13 cellular contexts compared by ENCODE assay signal in the genomic region with DNA sequence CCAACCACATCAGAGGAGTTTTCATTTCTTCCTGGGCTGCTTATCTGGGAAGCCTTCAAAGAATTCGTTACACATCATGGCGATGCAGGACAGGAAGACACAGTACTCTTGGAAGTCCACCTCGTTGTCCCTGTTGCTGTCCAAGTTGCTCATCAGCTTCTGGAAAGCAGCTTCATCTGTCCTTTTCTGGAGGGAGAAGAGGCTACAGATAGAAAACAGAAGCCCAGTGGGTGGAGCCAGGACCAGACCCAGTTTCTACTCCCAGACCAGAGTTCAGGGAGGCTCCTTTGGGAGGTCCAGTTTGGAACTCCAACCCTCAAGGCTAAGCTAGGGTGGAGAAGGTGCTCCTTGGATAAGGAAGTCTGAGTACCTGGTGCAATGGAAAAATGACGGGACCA. TPM values are rescaled to one million over a fixed set of nuclear protein-coding genes. Genes with fewer than 3 reads are reported as not detected.
DNase-seq lines count a peak whose midpoint lies in the region; ATAC-seq and TF ChIP-seq lines count a peak whose summit lies in the region.
"Had no signal": no experiment of that assay in that cellular context is flagged by ENCODE, and none has a peak within 500 bp of the region (broad histone marks: within the 10 kb centered on the region; RNA-seq: fewer than 3 reads in every experiment).

No MANE protein-coding gene starts in this region.

- TF ChIP-seq CTCF in PC-3 (conservative IDR thresholded peaks at IDR 0.05; ENCODE audit: low read depth, low read length) (no peak), esophagus squamous epithelium (IDR thresholded peaks at IDR 0.05) (no peak), gastrocnemius medialis (IDR thresholded peaks at IDR 0.05 in 4 of 5, conservative IDR thresholded peaks at IDR 0.05 in 1 of 5) (no peak)

- 76 to 79% methylated on average over 4 of the region's 4 CpGs for WGBS in esophagus squamous epithelium, 2 donors

- H3K9me2 ChIP-seq in PC-3 (replicated peaks; ENCODE audit: low read length) = no peaks in the 10 kb centered on the region

- H3K79me2 ChIP-seq in PC-3 (ENCODE audit: low read length) = peaks cover 19% of the 10 kb centered on the region

- ATAC-seq in PC-3 (no peak), gastrocnemius medialis (no peak), HG02763 (IDR thresholded peaks at IDR 0.05; ENCODE audit: unreplicated experiment) (no peak)
- ATAC-seq: SK-N-SH treated with all-trans-retinoic acid at 6 μM for 48 hours had no signal

- no peaks in the 10 kb centered on the region for H4K20me1 ChIP-seq in BLaER1
- no peaks in the 10 kb centered on the region for H4K20me1 ChIP-seq in PC-3 (ENCODE audit: low read length)

- H3K36me3 ChIP-seq in BLaER1 (no peaks in the 10 kb centered on the region), PC-3 (ENCODE audit: low read depth, low read length) (no peaks in the 10 kb centered on the region), esophagus squamous epithelium (peaks cover 0 to 8% (median 0%) of the 10 kb centered on the region in 3 donors), gastrocnemius medialis (no peaks in the 10 kb centered on the region)

- H3K9ac ChIP-seq in BLaER1 = peak overlapping the region; percentile 11; the same call in 1 of the 2 replicates
- no peak overlapping the region for H3K9ac ChIP-seq in PC-3 (ENCODE audit: low read length)

- in situ Hi-C loops in gastrocnemius medialis (cut with MboI; ENCODE audit: low sequenced_read_pairs in 4 of 4) = loop anchor here in 1 of 4 donors (25.0 kb wide), 1 partner anchor 444 kb away; a partner anchor contains a TSS

- no peaks in the 10 kb centered on the region for H3K9me3 ChIP-seq in BLaER1
- H3K9me3 ChIP-seq in PC-3 (ENCODE audit: low read length) = no peaks in the 10 kb centered on the region
- H3K9me3 ChIP-seq in esophagus squamous epithelium = no peaks in the 10 kb centered on the region
- no peaks in the 10 kb centered on the region for H3K9me3 ChIP-seq in gastrocnemius medialis

- TF ChIP-seq POLR2A in esophagus squamous epithelium (IDR thresholded peaks at IDR 0.05) = no peak
- no peak for TF ChIP-seq POLR2A in gastrocnemius medialis (IDR thresholded peaks at IDR 0.05)

- H2AFZ ChIP-seq in PC-3 (ENCODE audit: low read length) = no peak overlapping the region

- intact Hi-C loops in PC-3 (cut with micrococcal nuclease) (no loop called here), esophagus squamous epithelium (cut with DNase I) (no loop called here), gastrocnemius medialis (cut with DNase I; ENCODE audit: low total_unique reads) (no loop called here)

- CTCF ChIA-PET in PC-3 (lab: Charles Lee) = no interaction called here

- H3K27me3 ChIP-seq in BLaER1 (no peaks in the 10 kb centered on the region), PC-3 (ENCODE audit: low read length) (no peaks in the 10 kb centered on the region), esophagus squamous epithelium (no peaks in the 10 kb centered on the region), gastrocnemius medialis (no peaks in the 10 kb centered on the region)

- peaks cover under 1% of the 10 kb centered on the region for H3F3A ChIP-seq in PC-3 (ENCODE audit: low read length, unreplicated experiment)

- no peak overlapping the region for H3K4me3 ChIP-seq in BLaER1
- no peak overlapping the region for H3K4me3 ChIP-seq in PC-3 (ENCODE audit: low read length)
- H3K4me3 ChIP-seq in esophagus squamous epithelium = peak overlapping the region in 2 of 4 donors; percentile 49 to 64
- peak overlapping the region in 1 of 4 donors; percentile 48 for H3K4me3 ChIP-seq in gastrocnemius medialis

- no TSS peak for BruUV-seq in PC-3 (replicated peaks; lab: Mats Ljungman, UMichigan)

- H3K27ac ChIP-seq in BLaER1 (peak overlapping the region; percentile 14; the same call in 1 of the 2 replicates), PC-3 (ENCODE audit: low read length) (no peak overlapping the region), esophagus squamous epithelium (peak overlapping the region; percentile 2 to 94 (median 92)), gastrocnemius medialis (peak overlapping the region; percentile 12 to 81 (median 48))

- POLR2A ChIA-PET in PC-3 (lab: Charles Lee; ENCODE audit: unreplicated experiment) = no interaction called here

- H3K4me1 ChIP-seq in BLaER1 (peaks cover 94% of the 10 kb centered on the region), PC-3 (ENCODE audit: insufficient read depth, low read length) (peaks cover 68% of the 10 kb centered on the region), esophagus squamous epithelium (peaks cover 85 to 97% (median 91%) of the 10 kb centered on the region in 3 donors), gastrocnemius medialis (peaks cover 20 to 50% of the 10 kb centered on the region in 2 donors)

- peak overlapping the region; percentile 86 for H3K4me2 ChIP-seq in BLaER1
- H3K4me2 ChIP-seq in PC-3 (ENCODE audit: low read length) = 0 out of 2 replicates have a peak overlapping the region, but pooled peaks have one; percentile 73

- DNase-seq in PC-3 = no peak
- DNase-seq in esophagus squamous epithelium (lab: John Stamatoyannopoulos, UW) = no peak
- no peak for DNase-seq in gastrocnemius medialis
- DNase-seq in AG20443 (ENCODE audit: low spot score) = no peak
- DNase-seq in NCI-H2107 (lab: John Stamatoyannopoulos, UW) = no peak
- DNase-seq in effector CD4-positive, alpha-beta T cell = no peak
- DNase-seq: hippocampal formation, NCI-H226 had no signal

RNA-seq across cellular contexts. Expression of a gene that starts 1.9 kb away (rescaled TPM):
- total RNA-seq in PC-3 (2014; rRNA removed) (32.2 and 55.8 TPM in 2 replicates), esophagus squamous epithelium (100 to 1,000 TPM in 2 of 4 donors, 10 to 100 TPM in 2; 58.6 to 205 (median 122) TPM), gastrocnemius medialis (100 to 1,000 TPM in 3 of 4 donors, 10 to 100 TPM in 1; 76.8 to 377 (median 144) TPM)

RNA-seq across cellular contexts. Expression of a gene that starts 3.0 kb away (rescaled TPM):
- total RNA-seq in PC-3 (2014; rRNA removed) (2.5 and 6.3 TPM in 2 replicates), esophagus squamous epithelium (not detected), gastrocnemius medialis (not detected)
- total RNA-seq: mucosa of gallbladder, subcutaneous adipose tissue had no signal

RNA-seq across cellular contexts. Expression of a gene that starts 5.3 kb away (rescaled TPM):
- total RNA-seq in PC-3 (2014; rRNA removed) (4.6 and 7.9 TPM in 2 replicates), esophagus squamous epithelium (10 to 100 TPM in 1 of 4 donors, 1 to 10 TPM in 3; 1.2 to 16.5 (median 9.2) TPM), gastrocnemius medialis (1 to 10 TPM in 1 of 4 donors, under 1 TPM in 1, not detected in 2; 0.88 to 1.6 TPM)
- total RNA-seq: mucosa of gallbladder had no signal

RNA-seq across cellular contexts. Expression of a gene that starts 7.9 kb away (rescaled TPM):
- total RNA-seq in PC-3 (2014; rRNA removed) (1,818 and 2,572 TPM in 2 replicates), esophagus squamous epithelium (100 to 1,000 TPM; 270 to 943 (median 394) TPM), gastrocnemius medialis (100 to 1,000 TPM; 153 to 361 (median 224) TPM)

RNA-seq across cellular contexts. Expression of a gene that starts 21.9 kb away (rescaled TPM):
- total RNA-seq in PC-3 (2014; rRNA removed) (358 and 373 TPM in 2 replicates), esophagus squamous epithelium (1,000 to 10,000 TPM in 3 of 4 donors, 100 to 1,000 TPM in 1; 949 to 3,544 (median 1,180) TPM), gastrocnemius medialis (10 to 100 TPM in 1 of 4 donors, not detected in 3; 14.7 TPM)
